18 cellular contexts compared by ENCODE assay signal in genomic region chr10:70126700-70127395, GRCh38.
"Had no signal": no experiment of that assay in that cellular context is flagged by ENCODE, and none has a peak within 500 bp of the region (broad histone marks: within the 10 kb centered on the region; RNA-seq: fewer than 3 reads in every experiment).

No MANE protein-coding gene starts in this region.

- H3K4me3 Mint-ChIP-seq: naive thymus-derived CD8-positive, alpha-beta T cell; stimulated activated effector memory CD8-positive, alpha-beta T cell treated with anti-CD3 and anti-CD28 coated beads, Interleukin-12 subunit alpha, Interleukin-12 subunit beta, amount 100 ng/mL, for 72 hours had no signal

- H3K9me3 ChIP-seq: heart right ventricle, mucosa of descending colon, sigmoid colon, stomach had no signal

- H3K27ac ChIP-seq: heart right ventricle, sigmoid colon, skin epidermis, stomach had no signal

- H3K27me3 Mint-ChIP-seq: naive thymus-derived CD8-positive, alpha-beta T cell had no signal

- H3K4me3 ChIP-seq: heart right ventricle, mucosa of descending colon, sigmoid colon, skin epidermis, stomach had no signal

- ATAC-seq: esophagus mucosa; mucosa of descending colon; naive thymus-derived CD8-positive, alpha-beta T cell had no signal

- FAIRE-seq: endometrium, frontal cortex, islet of Langerhans had no signal

- H3K9me3 Mint-ChIP-seq: naive thymus-derived CD8-positive, alpha-beta T cell; stimulated activated effector memory CD8-positive, alpha-beta T cell treated with anti-CD3 and anti-CD28 coated beads, Interleukin-12 subunit alpha, Interleukin-12 subunit beta, amount 100 ng/mL, for 72 hours had no signal

- H3K27ac Mint-ChIP-seq: stimulated activated effector memory CD8-positive, alpha-beta T cell treated with anti-CD3 and anti-CD28 coated beads, Interleukin-12 subunit alpha, Interleukin-12 subunit beta, amount 100 ng/mL, for 72 hours had no signal

- H3K27me3 ChIP-seq: heart right ventricle, sigmoid colon, stomach had no signal

- DNase-seq: effector memory CD4-positive, alpha-beta T cell; heart right ventricle; hypothalamus; kidney glomerular epithelial cell; mammary epithelial cell; mucosa of descending colon; naive thymus-derived CD8-positive, alpha-beta T cell; sigmoid colon; stimulated activated CD4-positive, alpha-beta T cell treated with anti-CD3 and anti-CD28 coated beads, Interleukin-12 subunit alpha, Interleukin-12 subunit beta, amount 100 ng/mL, for 4 hours; stimulated activated CD8-positive, alpha-beta memory T cell treated with anti-CD3 and anti-CD28 coated beads, Interleukin-4, amount 100 ng/mL, for 48 hours; stomach; trophoblast cell had no signal
